25 cellular contexts compared by ENCODE assay signal in the genomic region with DNA sequence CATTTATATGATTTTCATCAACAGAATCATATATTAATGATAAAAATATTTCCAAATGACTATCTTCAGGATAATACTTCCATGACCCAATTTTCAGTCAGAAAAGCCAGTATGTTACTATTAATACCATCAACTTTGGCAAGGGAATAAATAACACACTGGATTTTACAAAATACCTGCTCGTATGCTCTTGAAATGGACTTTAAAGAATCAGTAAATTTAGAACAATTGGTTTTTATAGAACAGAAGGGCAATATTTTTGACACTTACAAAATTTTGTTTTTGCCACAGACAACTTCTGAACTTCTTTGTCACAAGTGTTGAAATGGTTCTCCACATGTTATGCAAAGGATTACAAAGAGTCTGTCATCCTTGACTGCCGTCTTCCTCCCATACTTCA.
"Had no signal": no experiment of that assay in that cellular context is flagged by ENCODE, and none has a peak within 500 bp of the region (broad histone marks: within the 10 kb centered on the region; RNA-seq: fewer than 3 reads in every experiment).

No MANE protein-coding gene starts in this region.

- ATAC-seq: stimulated activated effector memory CD8-positive, alpha-beta T cell treated with anti-CD3 and anti-CD28 coated beads, Interleukin-12 subunit alpha, Interleukin-12 subunit beta, amount 100 ng/mL, for 72 hours; stimulated activated naive B cell treated with anti-CD40 and anti-IgM and Interleukin-4, amounts not matched to agents 10 μg/mL and 1 μg/mL and 100 μg/mL, for 72 hours; stimulated activated naive CD8-positive, alpha-beta T cell treated with anti-CD3 and anti-CD28 coated beads, Interleukin-15, amount 100 ng/mL, for 72 hours; stimulated activated naive CD8-positive, alpha-beta T cell treated with anti-CD3 and anti-CD28 coated beads, Interleukin-15, Interleukin-2, amounts not matched to agents 100 U/mL and 50 U/mL, for 24 hours; upper lobe of right lung had no signal

- H3K36me3 ChIP-seq: stomach, suprapubic skin, thoracic aorta, thyroid gland, tibial artery, tibial nerve, transverse colon, upper lobe of left lung, upper lobe of right lung, uterus, vagina had no signal

- H3K9me3 ChIP-seq: stomach, suprapubic skin, testis, thoracic aorta, thyroid gland, tibial artery, tibial nerve, transverse colon, upper lobe of left lung, upper lobe of right lung, uterus, vagina had no signal

- H3K4me1 ChIP-seq: stomach, suprapubic skin, testis, thyroid gland, tibial artery, tibial nerve, transverse colon, upper lobe of left lung, upper lobe of right lung, uterus, vagina had no signal

- H3K4me3 ChIP-seq: stomach, suprapubic skin, testis, thoracic aorta, thyroid gland, tibial artery, tibial nerve, transverse colon, upper lobe of left lung, upper lobe of right lung, uterus, vagina had no signal

- H3K27me3 ChIP-seq: stomach, suprapubic skin, testis, thyroid gland, tibial artery, tibial nerve, transverse colon, upper lobe of left lung, upper lobe of right lung, uterus, vagina had no signal

- H3K27ac ChIP-seq: stomach, suprapubic skin, testis, thoracic aorta, thyroid gland, tibial artery, tibial nerve, transverse colon, upper lobe of left lung, upper lobe of right lung, uterus, vagina had no signal

- DNase-seq: stimulated activated CD4-positive, alpha-beta T cell treated with anti-CD3 and anti-CD28 coated beads, Interleukin-2, amount 100 ng/mL, for 48 hours; stimulated activated CD4-positive, alpha-beta T cell treated with anti-CD3 and anti-CD28 coated beads, Interleukin-4, amount 100 ng/mL, for 1 hour; stimulated activated CD4-positive, alpha-beta T cell treated with anti-CD3 and anti-CD28 coated beads, Interleukin-4, amount 100 ng/mL, for 24 hours; stimulated activated CD4-positive, alpha-beta T cell treated with anti-CD3 and anti-CD28 coated beads, Interleukin-4, amount 100 ng/mL, for 4 hours; stimulated activated CD8-positive, alpha-beta memory T cell treated with anti-CD3 and anti-CD28 coated beads, Interleukin-4, amount 100 ng/mL, for 48 hours; stimulated activated naive B cell treated with anti-CD40 and anti-IgM and Interleukin-4, amounts not matched to agents 10 μg/mL and 1 μg/mL and 100 μg/mL, for 72 hours; stimulated activated naive CD4-positive, alpha-beta T cell; stimulated activated naive CD4-positive, alpha-beta T cell treated with Interleukin-2 at 50 U/mL for 16 hours; stimulated activated naive CD8-positive, alpha-beta T cell treated with anti-CD3 and anti-CD28 coated beads, Interleukin-15, amount 100 ng/mL, for 72 hours; stimulated activated naive CD8-positive, alpha-beta T cell treated with anti-CD3 and anti-CD28 coated beads, Interleukin-15, Interleukin-2, amounts not matched to agents 100 U/mL and 50 U/mL, for 24 hours; stomach; substantia nigra; testis; thyroid gland; tibial artery; transverse colon; trophoblast cell; upper lobe of left lung; upper lobe of right lung; uterus had no signal
